8 cellular contexts compared by ENCODE assay signal in genomic region chr17:82518826-82519810, GRCh38. TPM values are rescaled to one million over a fixed set of nuclear protein-coding genes. Genes with fewer than 3 reads are reported as not detected.
DNase-seq lines count a peak whose midpoint lies in the region; ATAC-seq, FAIRE-seq and TF ChIP-seq lines count a peak whose summit lies in the region.

TSS of gene FOXK2 (plus strand) at chr17:82519732. CDS start at chr17:82519889, 157 bp downstream.

- no peaks in the 10 kb centered on the region for H3K27me3 Mint-ChIP-seq in activated naive CD8-positive, alpha-beta T cell treated with anti-CD3 and anti-CD28 coated beads, Interleukin-2, amount 50 U/mL, for 24 hours

- H3K27me3 ChIP-seq in pancreas (no peaks in the 10 kb centered on the region), thymus (ENCODE audit: control insufficient read depth, insufficient read depth) (no peaks in the 10 kb centered on the region)

- TF ChIP-seq CTCF in GM12865 (IDR thresholded peaks at IDR 0.05; ENCODE audit: insufficient read depth, low read depth, low read length, missing control alignments) (no peak), pancreas (IDR thresholded peaks at IDR 0.05) (no peak)

- H3K27ac ChIP-seq in pancreas (peak within 1 kb of the TSS; percentile 87 to 95 (median 90)), thymus (ENCODE audit: low read depth) (peak within 1 kb of the TSS; percentile 91)

- H3K9me3 Mint-ChIP-seq in activated naive CD8-positive, alpha-beta T cell treated with anti-CD3 and anti-CD28 coated beads, Interleukin-2, amount 50 U/mL, for 24 hours: no peaks in the 10 kb centered on the region

- 3 to 5% methylated on average over 68 to 114 of the region's 114 CpGs for WGBS in pancreas, 2 donors
- WGBS in thymus: 3% methylated on average over 114 of the region's 114 CpGs

- peaks cover 11% of the 10 kb centered on the region for H3K36me3 Mint-ChIP-seq in activated naive CD8-positive, alpha-beta T cell treated with anti-CD3 and anti-CD28 coated beads, Interleukin-2, amount 50 U/mL, for 24 hours (ENCODE audit: low read depth)

- ATAC-seq in HG02623 (IDR thresholded peaks at IDR 0.05; ENCODE audit: unreplicated experiment) (peak; percentile 90), Right ventricle myocardium superior (ENCODE audit: poor library complexity) (peak; percentile 98), pancreas (peak; percentile 97 to 100 (median 98))
- peak; percentile 99 for ATAC-seq in activated naive CD8-positive, alpha-beta T cell treated with anti-CD3 and anti-CD28 coated beads, Interleukin-2, amount 50 U/mL, for 24 hours

- H3K4me3 Mint-ChIP-seq in activated naive CD8-positive, alpha-beta T cell treated with anti-CD3 and anti-CD28 coated beads, Interleukin-2, amount 50 U/mL, for 24 hours: peak within 1 kb of the TSS; percentile 95

- intact Hi-C loops in Right ventricle myocardium superior (cut with DNase I): no loop called here
- intact Hi-C loops in pancreas (cut with DNase I): no loop called here

- H3K27ac Mint-ChIP-seq in activated naive CD8-positive, alpha-beta T cell treated with anti-CD3 and anti-CD28 coated beads, Interleukin-2, amount 50 U/mL, for 24 hours: peak within 1 kb of the TSS; percentile 94

- H3K4me3 ChIP-seq in GM12865 (ENCODE audit: low read depth, low read length) (peak within 1 kb of the TSS; percentile 95), pancreas (peak within 1 kb of the TSS; percentile 75 to 84 (median 82)), thymus (ENCODE audit: low read length) (peak within 1 kb of the TSS; percentile 94)

- no peak for FAIRE-seq in pancreas (lab: Jason Lieb, UNC)

- H3K36me3 ChIP-seq in pancreas (no peaks in the 10 kb centered on the region), thymus (ENCODE audit: control insufficient read depth, insufficient read depth) (no peaks in the 10 kb centered on the region)

- H3K4me1 Mint-ChIP-seq in activated naive CD8-positive, alpha-beta T cell treated with anti-CD3 and anti-CD28 coated beads, Interleukin-2, amount 50 U/mL, for 24 hours: peaks cover 30% of the 10 kb centered on the region

- peak; percentile 98 for DNase-seq in GM12865 (ENCODE audit: low read depth)
- peak; percentile 85 for DNase-seq in NCI-H1105 treated with DMSO at 0.1 percent for 48 hours (lab: John Stamatoyannopoulos, UW)
- peak; percentile 91 for DNase-seq in T follicular helper cell (ENCODE audit: low read depth)
- DNase-seq in activated naive CD8-positive, alpha-beta T cell treated with anti-CD3 and anti-CD28 coated beads, Interleukin-2, amount 50 U/mL, for 24 hours: peak; percentile 96
- DNase-seq in Right ventricle myocardium superior: peak; percentile 95
- DNase-seq in pancreas: peak; percentile 89 to 98 (median 96)

- H3K9me3 ChIP-seq in pancreas: no peaks in the 10 kb centered on the region
- H3K9me3 ChIP-seq in thymus (ENCODE audit: control insufficient read depth): no peaks in the 10 kb centered on the region

- peaks cover 0 to 16% (median 8%) of the 10 kb centered on the region in 3 donors for H3K4me1 ChIP-seq in pancreas
- H3K4me1 ChIP-seq in thymus (ENCODE audit: control insufficient read depth, insufficient read depth, low read length): peaks cover 7% of the 10 kb centered on the region

RNA-seq across cellular contexts. Expression of gene FOXK2, which starts in this region (rescaled TPM):
- total RNA-seq in Right ventricle myocardium superior (34.3 TPM), pancreas (10 to 100 TPM; 18.6 to 27.9 (median 19.9) TPM)
- polyA plus RNA-seq in pancreas (10 to 100 TPM; 17.7 to 19.5 TPM), thymus (31.1 TPM)

Comparison
In these comparisons a context has a peak if more than half of its experiments do, and no peak if none do; other contexts are left out.
1. Peak in every context shown above with its lines: DNase-seq, ATAC-seq, H3K4me3 ChIP-seq and H3K27ac ChIP-seq.